ENCODE assay signal across 8 cellular contexts in genomic region chr1:208242829-208243521, GRCh38.
DNase-seq lines count a peak whose midpoint lies in the region; ATAC-seq and TF ChIP-seq lines count a peak whose summit lies in the region.

No MANE protein-coding gene starts in this region.

- DNase-seq in COR-L47 (lab: John Stamatoyannopoulos, UW) = peak; percentile 20
- DNase-seq in HuH-7 (ENCODE audit: low spot score) = peak; percentile 35
- peak; percentile 72 for DNase-seq in astrocyte of the hippocampus (ENCODE audit: low read depth, low spot score)
- peak; percentile 52 for DNase-seq in iPS-NIHi11 (ENCODE audit: low spot score)
- DNase-seq in stimulated activated CD8-positive, alpha-beta memory T cell treated with anti-CD3 and anti-CD28 coated beads, Interleukin-4, amount 100 ng/mL, for 48 hours = peak; percentile 26
- DNase-seq in SHP77 (lab: John Stamatoyannopoulos, UW) = no peak
- DNase-seq in GM10266 (ENCODE audit: extremely low spot score) = no peak

- TF ChIP-seq CTCF in GM10266 (IDR thresholded peaks at IDR 0.05; ENCODE audit: control insufficient read depth, insufficient read depth, low read depth, missing control alignments) = no peak

- ATAC-seq in GM21576 (IDR thresholded peaks at IDR 0.05; ENCODE audit: unreplicated experiment) = no peak

Comparison
In these comparisons a context has a peak if more than half of its experiments do, and no peak if none do; other contexts are left out.
1. DNase-seq: peak in COR-L47 (single experiment), HuH-7 (single experiment), astrocyte of the hippocampus (single experiment), iPS-NIHi11 (single experiment) and stimulated activated CD8-positive, alpha-beta memory T cell treated with anti-CD3 and anti-CD28 coated beads, Interleukin-4, amount 100 ng/mL, for 48 hours (single experiment); none in SHP77 (0 of 2) and GM10266 (single experiment).